ENCODE assay signal across 2 cellular contexts in the genomic region with DNA sequence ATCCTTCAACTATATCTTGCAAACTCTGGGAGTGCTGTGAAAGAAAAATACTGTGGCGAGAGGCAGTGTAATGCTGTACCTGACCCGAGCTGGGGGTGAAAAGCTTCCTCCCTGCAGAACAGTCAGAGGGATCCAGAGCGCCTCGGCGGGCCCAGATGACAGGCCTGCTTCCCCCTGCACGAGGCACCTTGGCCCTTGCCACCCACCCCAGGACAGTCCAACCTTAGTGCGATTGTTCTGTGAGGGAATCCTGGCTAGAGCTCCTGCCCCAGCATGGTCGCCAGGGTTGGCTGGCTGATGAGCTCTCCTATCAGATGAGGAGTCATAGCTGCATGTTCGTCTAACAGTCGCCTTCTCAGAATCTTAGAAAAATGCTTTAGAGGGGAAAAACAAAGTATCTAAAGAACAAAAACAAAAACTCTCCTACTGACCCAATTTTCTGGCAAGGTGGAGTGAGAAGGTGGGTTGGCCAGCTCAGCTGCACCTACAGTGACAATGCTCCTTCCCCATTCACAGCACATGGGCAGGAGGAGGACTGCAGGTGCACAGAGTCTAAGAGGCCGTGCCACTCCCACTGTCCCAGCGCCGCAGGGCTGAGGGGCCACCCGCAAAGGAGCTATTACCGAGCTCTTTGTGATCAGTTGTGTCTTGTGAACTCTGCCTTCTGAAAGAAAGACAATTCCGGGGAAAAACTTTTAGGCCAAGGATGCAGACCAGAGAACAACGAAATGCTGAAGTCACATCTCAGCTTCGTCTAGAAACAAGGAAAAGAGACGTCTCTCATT.
A peak's percentile ranks its signal among the peaks of the same experiment; 100 is the strongest.
TF ChIP-seq lines count a peak whose summit lies in the region.

No MANE protein-coding gene starts in this region.

TF ChIP-seq in H1, 55 proteins besides CTCF, POLR2A, EP300 and RAD21:
- TF ChIP-seq, protein P1, sequence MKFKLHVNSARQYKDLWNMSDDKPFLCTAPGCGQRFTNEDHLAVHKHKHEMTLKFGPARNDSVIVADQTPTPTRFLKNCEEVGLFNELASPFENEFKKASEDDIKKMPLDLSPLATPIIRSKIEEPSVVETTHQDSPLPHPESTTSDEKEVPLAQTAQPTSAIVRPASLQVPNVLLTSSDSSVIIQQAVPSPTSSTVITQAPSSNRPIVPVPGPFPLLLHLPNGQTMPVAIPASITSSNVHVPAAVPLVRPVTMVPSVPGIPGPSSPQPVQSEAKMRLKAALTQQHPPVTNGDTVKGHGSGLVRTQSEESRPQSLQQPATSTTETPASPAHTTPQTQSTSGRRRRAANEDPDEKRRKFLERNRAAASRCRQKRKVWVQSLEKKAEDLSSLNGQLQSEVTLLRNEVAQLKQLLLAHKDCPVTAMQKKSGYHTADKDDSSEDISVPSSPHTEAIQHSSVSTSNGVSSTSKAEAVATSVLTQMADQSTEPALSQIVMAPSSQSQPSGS (IDR thresholded peaks at IDR 0.05; ENCODE audit: low read length), result no peak
- TF ChIP-seq, protein P2, sequence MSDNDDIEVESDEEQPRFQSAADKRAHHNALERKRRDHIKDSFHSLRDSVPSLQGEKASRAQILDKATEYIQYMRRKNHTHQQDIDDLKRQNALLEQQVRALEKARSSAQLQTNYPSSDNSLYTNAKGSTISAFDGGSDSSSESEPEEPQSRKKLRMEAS (IDR thresholded peaks at IDR 0.05), result peak; percentile 31; the same call in 1 of the 2 replicates
- TF ChIP-seq TBP (IDR thresholded peaks at IDR 0.05; ENCODE audit: low read depth, low read length) (no peak), YY1 (IDR thresholded peaks at IDR 0.05; ENCODE audit: low read depth, low read length) (no peak), GABPA (IDR thresholded peaks at IDR 0.05; ENCODE audit: borderline replicate concordance, insufficient read depth, low read length) (no peak), EZH2 (IDR thresholded peaks at IDR 0.05; ENCODE audit: low read depth, low read length, severe bottlenecking) (no peak)

TF ChIP-seq in HepG2, 621 proteins besides CTCF, POLR2A, EP300 and RAD21:
- TF ChIP-seq MIER2 (CRISPR knock-in tag; IDR thresholded peaks at IDR 0.05), result no peak
- no peak for TF ChIP-seq ZNF180 (CRISPR knock-in tag; IDR thresholded peaks at IDR 0.05; ENCODE audit: borderline replicate concordance, low read depth)
- no peak for TF ChIP-seq FOXA3 (CRISPR knock-in tag; IDR thresholded peaks at IDR 0.05)
- TF ChIP-seq, protein P3, sequence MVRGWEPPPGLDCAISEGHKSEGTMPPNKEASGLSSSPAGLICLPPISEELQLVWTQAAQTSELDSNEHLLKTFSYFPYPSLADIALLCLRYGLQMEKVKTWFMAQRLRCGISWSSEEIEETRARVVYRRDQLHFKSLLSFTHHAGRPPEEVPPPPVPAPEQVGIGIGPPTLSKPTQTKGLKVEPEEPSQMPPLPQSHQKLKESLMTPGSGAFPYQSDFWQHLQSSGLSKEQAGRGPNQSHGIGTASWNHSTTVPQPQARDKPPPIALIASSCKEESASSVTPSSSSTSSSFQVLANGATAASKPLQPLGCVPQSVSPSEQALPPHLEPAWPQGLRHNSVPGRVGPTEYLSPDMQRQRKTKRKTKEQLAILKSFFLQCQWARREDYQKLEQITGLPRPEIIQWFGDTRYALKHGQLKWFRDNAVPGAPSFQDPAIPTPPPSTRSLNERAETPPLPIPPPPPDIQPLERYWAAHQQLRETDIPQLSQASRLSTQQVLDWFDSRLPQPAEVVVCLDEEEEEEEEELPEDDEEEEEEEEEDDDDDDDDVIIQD (CRISPR knock-in tag; IDR thresholded peaks at IDR 0.05; ENCODE audit: low read depth), result no peak
- no peak for TF ChIP-seq ZNF264 (CRISPR knock-in tag; IDR thresholded peaks at IDR 0.05)
- no peak for TF ChIP-seq CBX5 (CRISPR knock-in tag; IDR thresholded peaks at IDR 0.05; ENCODE audit: borderline replicate concordance)
- TF ChIP-seq, protein P4, sequence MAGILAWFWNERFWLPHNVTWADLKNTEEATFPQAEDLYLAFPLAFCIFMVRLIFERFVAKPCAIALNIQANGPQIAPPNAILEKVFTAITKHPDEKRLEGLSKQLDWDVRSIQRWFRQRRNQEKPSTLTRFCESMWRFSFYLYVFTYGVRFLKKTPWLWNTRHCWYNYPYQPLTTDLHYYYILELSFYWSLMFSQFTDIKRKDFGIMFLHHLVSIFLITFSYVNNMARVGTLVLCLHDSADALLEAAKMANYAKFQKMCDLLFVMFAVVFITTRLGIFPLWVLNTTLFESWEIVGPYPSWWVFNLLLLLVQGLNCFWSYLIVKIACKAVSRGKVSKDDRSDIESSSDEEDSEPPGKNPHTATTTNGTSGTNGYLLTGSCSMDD (CRISPR knock-in tag; IDR thresholded peaks at IDR 0.05), result no peak
- TF ChIP-seq CEBPG (CRISPR knock-in tag; IDR thresholded peaks at IDR 0.05), result no peak
- TF ChIP-seq FOXO1 (CRISPR knock-in tag; IDR thresholded peaks at IDR 0.05), result no peak
- no peak for TF ChIP-seq FOXK1 (CRISPR knock-in tag; IDR thresholded peaks at IDR 0.05; ENCODE audit: borderline replicate concordance, low read depth)
- TF ChIP-seq, protein P5, sequence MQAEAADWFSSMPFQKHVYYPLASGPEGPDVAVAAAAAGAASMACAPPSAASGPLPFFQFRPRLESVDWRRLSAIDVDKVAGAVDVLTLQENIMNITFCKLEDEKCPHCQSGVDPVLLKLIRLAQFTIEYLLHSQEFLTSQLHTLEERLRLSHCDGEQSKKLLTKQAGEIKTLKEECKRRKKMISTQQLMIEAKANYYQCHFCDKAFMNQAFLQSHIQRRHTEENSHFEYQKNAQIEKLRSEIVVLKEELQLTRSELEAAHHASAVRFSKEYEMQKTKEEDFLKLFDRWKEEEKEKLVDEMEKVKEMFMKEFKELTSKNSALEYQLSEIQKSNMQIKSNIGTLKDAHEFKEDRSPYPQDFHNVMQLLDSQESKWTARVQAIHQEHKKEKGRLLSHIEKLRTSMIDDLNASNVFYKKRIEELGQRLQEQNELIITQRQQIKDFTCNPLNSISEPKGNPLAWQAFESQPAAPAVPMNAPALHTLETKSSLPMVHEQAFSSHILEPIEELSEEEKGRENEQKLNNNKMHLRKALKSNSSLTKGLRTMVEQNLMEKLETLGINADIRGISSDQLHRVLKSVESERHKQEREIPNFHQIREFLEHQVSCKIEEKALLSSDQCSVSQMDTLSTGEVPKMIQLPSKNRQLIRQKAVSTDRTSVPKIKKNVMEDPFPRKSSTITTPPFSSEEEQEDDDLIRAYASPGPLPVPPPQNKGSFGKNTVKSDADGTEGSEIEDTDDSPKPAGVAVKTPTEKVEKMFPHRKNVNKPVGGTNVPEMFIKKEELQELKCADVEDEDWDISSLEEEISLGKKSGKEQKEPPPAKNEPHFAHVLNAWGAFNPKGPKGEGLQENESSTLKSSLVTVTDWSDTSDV (CRISPR knock-in tag; IDR thresholded peaks at IDR 0.05), result no peak
- TF ChIP-seq ZNF317 (CRISPR knock-in tag; IDR thresholded peaks at IDR 0.05), result no peak
- no peak for TF ChIP-seq KLF16 (CRISPR knock-in tag; IDR thresholded peaks at IDR 0.05)
- TF ChIP-seq SMAD1 (CRISPR knock-in tag; IDR thresholded peaks at IDR 0.05; ENCODE audit: borderline replicate concordance, low read depth), result no peak
- no peak for TF ChIP-seq ZNF468 (CRISPR knock-in tag; IDR thresholded peaks at IDR 0.05)
- TF ChIP-seq, protein P6, sequence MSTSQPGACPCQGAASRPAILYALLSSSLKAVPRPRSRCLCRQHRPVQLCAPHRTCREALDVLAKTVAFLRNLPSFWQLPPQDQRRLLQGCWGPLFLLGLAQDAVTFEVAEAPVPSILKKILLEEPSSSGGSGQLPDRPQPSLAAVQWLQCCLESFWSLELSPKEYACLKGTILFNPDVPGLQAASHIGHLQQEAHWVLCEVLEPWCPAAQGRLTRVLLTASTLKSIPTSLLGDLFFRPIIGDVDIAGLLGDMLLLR (CRISPR knock-in tag; IDR thresholded peaks at IDR 0.05), result no peak
